In the genomic region with DNA sequence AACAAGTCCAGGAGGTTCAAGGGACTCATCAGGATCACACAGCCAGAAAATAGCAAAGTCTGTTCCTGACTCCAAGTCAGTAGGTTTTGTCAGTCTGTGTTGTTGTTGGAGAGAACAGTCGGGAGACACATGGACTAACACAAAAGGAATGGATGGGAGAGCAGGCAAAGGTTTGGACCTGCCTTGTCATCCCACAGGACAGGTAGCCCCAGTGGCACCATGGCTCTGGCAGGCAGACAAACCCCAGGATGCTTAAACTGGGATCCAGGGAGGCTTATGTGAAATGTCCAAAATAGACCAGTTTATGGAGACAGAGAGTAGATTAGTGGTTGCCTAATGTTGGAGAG, we compare ENCODE assay signal across 23 cellular contexts.
A peak's percentile ranks its signal among the peaks of the same experiment; 100 is the strongest.
DNase-seq lines count a peak whose midpoint lies in the region; ATAC-seq and TF ChIP-seq lines count a peak whose summit lies in the region.
"Had no signal": no experiment of that assay in that cellular context is flagged by ENCODE, and none has a peak within 500 bp of the region (broad histone marks: within the 10 kb centered on the region; RNA-seq: fewer than 3 reads in every experiment).

No MANE protein-coding gene starts in this region.

- H3K27ac Mint-ChIP-seq in endodermal cell, result no peak overlapping the region
- H3K27ac Mint-ChIP-seq in activated T-cell treated with anti-CD3 and anti-CD28 coated beads, Interleukin-2, amount 50 U/mL, for 72 hours, result no peak overlapping the region
- H3K27ac Mint-ChIP-seq: activated CD8-positive, alpha-beta T cell treated with anti-CD3 and anti-CD28 coated beads, Interleukin-2, amount 10 ng/mL, durations not matched to agents 7 days and 5 days; activated naive CD8-positive, alpha-beta T cell treated with anti-CD3 and anti-CD28 coated beads, Interleukin-2, amount 10 ng/mL, durations not matched to agents 7 days and 5 days; naive B cell; stimulated activated effector memory CD8-positive, alpha-beta T cell treated with anti-CD3 and anti-CD28 coated beads, Interleukin-12 subunit alpha, Interleukin-12 subunit beta, amount 100 ng/mL, for 72 hours; T-helper 17 cell had no signal

- no peak overlapping the region for H3K4me3 Mint-ChIP-seq in endodermal cell
- no peak overlapping the region for H3K4me3 Mint-ChIP-seq in activated T-cell treated with anti-CD3 and anti-CD28 coated beads, Interleukin-2, amount 50 U/mL, for 72 hours
- H3K4me3 Mint-ChIP-seq: activated CD8-positive, alpha-beta T cell treated with anti-CD3 and anti-CD28 coated beads, Interleukin-2, amount 10 ng/mL, durations not matched to agents 7 days and 5 days; activated naive CD8-positive, alpha-beta T cell treated with anti-CD3 and anti-CD28 coated beads, Interleukin-2, amount 10 ng/mL, durations not matched to agents 7 days and 5 days; naive B cell; stimulated activated effector memory CD8-positive, alpha-beta T cell treated with anti-CD3 and anti-CD28 coated beads, Interleukin-12 subunit alpha, Interleukin-12 subunit beta, amount 100 ng/mL, for 72 hours; T-helper 17 cell had no signal

- H3K9me3 Mint-ChIP-seq in endodermal cell, result no peaks in the 10 kb centered on the region
- no peaks in the 10 kb centered on the region for H3K9me3 Mint-ChIP-seq in activated T-cell treated with anti-CD3 and anti-CD28 coated beads, Interleukin-2, amount 50 U/mL, for 72 hours
- H3K9me3 Mint-ChIP-seq: activated naive CD8-positive, alpha-beta T cell treated with anti-CD3 and anti-CD28 coated beads, Interleukin-2, amount 10 ng/mL, durations not matched to agents 7 days and 5 days; brain; stimulated activated effector memory CD8-positive, alpha-beta T cell treated with anti-CD3 and anti-CD28 coated beads, Interleukin-12 subunit alpha, Interleukin-12 subunit beta, amount 100 ng/mL, for 72 hours had no signal

- H3K9ac ChIP-seq in skeletal muscle tissue (ENCODE audit: low read depth in 1 of 3, low read length in 3 of 3) (no peak overlapping the region), endodermal cell (ENCODE audit: extremely low read depth, low read length, poor library complexity, severe bottlenecking) (no peak overlapping the region)
- H3K9ac ChIP-seq: SK-N-SH had no signal

- H3K36me3 ChIP-seq in ACC112 (ENCODE audit: insufficient read depth, low read length) (no peaks in the 10 kb centered on the region), skeletal muscle tissue (ENCODE audit: control insufficient read depth in 3 of 3, insufficient read depth in 3 of 3, low read length in 3 of 3) (no peaks in the 10 kb centered on the region), prostate gland (no peaks in the 10 kb centered on the region), endodermal cell (ENCODE audit: control insufficient read depth, insufficient read depth, low read length) (no peaks in the 10 kb centered on the region)
- H3K36me3 ChIP-seq: vagina had no signal

- H3K27ac ChIP-seq in ACC112 (ENCODE audit: low read depth, low read length) (peak overlapping the region; percentile 47), layer of hippocampus (ENCODE audit: low read depth, low read length) (peak overlapping the region; percentile 8), skeletal muscle tissue (ENCODE audit: low read depth, low read length) (peak overlapping the region; percentile 23), prostate gland (no peak overlapping the region), endodermal cell (ENCODE audit: low read depth, low read length) (no peak overlapping the region)
- H3K27ac ChIP-seq: A549 had no signal

- H3K4me1 ChIP-seq in ACC112 (ENCODE audit: control insufficient read depth, insufficient read depth, low read length, unreplicated experiment), result peaks cover 68% of the 10 kb centered on the region
- peaks cover 12 to 22% (median 19%) of the 10 kb centered on the region in 3 donors for H3K4me1 ChIP-seq in skeletal muscle tissue (ENCODE audit: control insufficient read depth in 3 of 3, insufficient read depth in 3 of 3, low read length in 3 of 3)
- no peaks in the 10 kb centered on the region for H3K4me1 ChIP-seq in prostate gland (replicated peaks)
- no peaks in the 10 kb centered on the region for H3K4me1 ChIP-seq in endodermal cell (ENCODE audit: control insufficient read depth, insufficient read depth, low read length)

- DNase-seq in astrocyte of the hippocampus (ENCODE audit: low read depth, low spot score), result peak; percentile 4
- no peak for DNase-seq in prostate gland (ENCODE audit: low spot score)
- DNase-seq in EL, result no peak
- no peak for DNase-seq in endodermal cell
- no peak for DNase-seq in activated T-cell treated with anti-CD3 and anti-CD28 coated beads, Interleukin-2, amount 50 U/mL, for 72 hours
- DNase-seq: activated CD4-positive, CD25-positive, alpha-beta regulatory T cell treated with anti-CD3 and anti-CD28 coated beads, Interleukin-2, amount 50 U/mL, for 72 hours; activated CD8-positive, alpha-beta T cell treated with anti-CD3 and anti-CD28 coated beads, Interleukin-2, amount 10 ng/mL, durations not matched to agents 7 days and 5 days; activated effector memory CD4-positive, alpha-beta T cell treated with anti-CD3 and anti-CD28 coated beads, Interleukin-2, amount 50 U/mL, for 16 hours; activated naive CD8-positive, alpha-beta T cell treated with anti-CD3 and anti-CD28 coated beads, Interleukin-2, amount 10 ng/mL, durations not matched to agents 7 days and 5 days; activated T-cell treated with anti-CD3 and anti-CD28 coated beads for 4 hours; effector memory CD4-positive, alpha-beta T cell; foreskin melanocyte; naive B cell; SK-N-SH; stimulated activated CD4-positive, alpha-beta T cell treated with anti-CD3 and anti-CD28 coated beads, Interleukin-4, amount 100 ng/mL, for 24 hours; T-helper 17 cell had no signal

- H3K9me3 ChIP-seq in skeletal muscle tissue (ENCODE audit: control insufficient read depth in 3 of 3, low read length in 3 of 3) (no peaks in the 10 kb centered on the region), prostate gland (no peaks in the 10 kb centered on the region), endodermal cell (ENCODE audit: control insufficient read depth, low read length) (no peaks in the 10 kb centered on the region)
- H3K9me3 ChIP-seq: A549, SK-N-SH, vagina had no signal

- peak overlapping the region; percentile 33; the same call in 1 of the 2 replicates for H3K4me3 ChIP-seq in ACC112 (ENCODE audit: low read depth, low read length)
- H3K4me3 ChIP-seq in skeletal muscle tissue (ENCODE audit: low read length in 3 of 3), result no peak overlapping the region
- no peak overlapping the region for H3K4me3 ChIP-seq in prostate gland
- no peak overlapping the region for H3K4me3 ChIP-seq in endodermal cell (ENCODE audit: low read length)
- H3K4me3 ChIP-seq: A549 had no signal

- intact Hi-C loops in prostate gland (cut with DNase I), result no loop called here

- TF ChIP-seq POLR2A in prostate gland (IDR thresholded peaks at IDR 0.05), result no peak

- no peaks in the 10 kb centered on the region for H3K36me3 Mint-ChIP-seq in endodermal cell (ENCODE audit: low read depth)
- no peaks in the 10 kb centered on the region for H3K36me3 Mint-ChIP-seq in activated T-cell treated with anti-CD3 and anti-CD28 coated beads, Interleukin-2, amount 50 U/mL, for 72 hours (ENCODE audit: insufficient read depth in 2 of 2)
- H3K36me3 Mint-ChIP-seq: activated naive CD8-positive, alpha-beta T cell treated with anti-CD3 and anti-CD28 coated beads, Interleukin-2, amount 10 ng/mL, durations not matched to agents 7 days and 5 days; brain; naive B cell; stimulated activated effector memory CD8-positive, alpha-beta T cell treated with anti-CD3 and anti-CD28 coated beads, Interleukin-12 subunit alpha, Interleukin-12 subunit beta, amount 100 ng/mL, for 72 hours had no signal

- no peak for TF ChIP-seq CTCF in prostate gland (IDR thresholded peaks at IDR 0.05)
- TF ChIP-seq CTCF in endodermal cell (conservative IDR thresholded peaks at IDR 0.05), result no peak

- WGBS in prostate gland, result 60% methylated on average over 1 of the region's 1 CpG
- WGBS in endodermal cell (ENCODE audit: insufficient coverage in 1 of 2, insufficient read length in 1 of 2), 2 experiments, result 91 to 100% methylated on average over 1 of the region's 1 CpG

- peaks cover 57% of the 10 kb centered on the region for H3K79me2 ChIP-seq in ACC112 (ENCODE audit: control insufficient read depth, insufficient read depth, low read length, unreplicated experiment)

- no peaks in the 10 kb centered on the region for H3K4me1 Mint-ChIP-seq in endodermal cell
- H3K4me1 Mint-ChIP-seq in activated T-cell treated with anti-CD3 and anti-CD28 coated beads, Interleukin-2, amount 50 U/mL, for 72 hours (ENCODE audit: low read depth), result no peaks in the 10 kb centered on the region
- H3K4me1 Mint-ChIP-seq: activated naive CD8-positive, alpha-beta T cell treated with anti-CD3 and anti-CD28 coated beads, Interleukin-2, amount 10 ng/mL, durations not matched to agents 7 days and 5 days; naive B cell; stimulated activated effector memory CD8-positive, alpha-beta T cell treated with anti-CD3 and anti-CD28 coated beads, Interleukin-12 subunit alpha, Interleukin-12 subunit beta, amount 100 ng/mL, for 72 hours; T-helper 17 cell had no signal

- peaks cover 2% of the 10 kb centered on the region for H3K27me3 Mint-ChIP-seq in endodermal cell (ENCODE audit: insufficient read depth)
- H3K27me3 Mint-ChIP-seq in activated T-cell treated with anti-CD3 and anti-CD28 coated beads, Interleukin-2, amount 50 U/mL, for 72 hours (ENCODE audit: low read depth), result peaks cover 19% of the 10 kb centered on the region

- H2AFZ ChIP-seq in ACC112 (ENCODE audit: low read length, unreplicated experiment), result no peak overlapping the region

- no peak for ATAC-seq in activated T-cell treated with anti-CD3 and anti-CD28 coated beads, Interleukin-2, amount 50 U/mL, for 72 hours (replicated peaks in 1 of 2)
- ATAC-seq: A549; activated CD8-positive, alpha-beta T cell treated with anti-CD3 and anti-CD28 coated beads, Interleukin-2, amount 10 ng/mL, durations not matched to agents 7 days and 5 days; stimulated activated effector memory CD8-positive, alpha-beta T cell treated with anti-CD3 and anti-CD28 coated beads, Interleukin-12 subunit alpha, Interleukin-12 subunit beta, amount 100 ng/mL, for 72 hours; T-helper 17 cell had no signal

- H3K27me3 ChIP-seq in ACC112 (ENCODE audit: insufficient read depth, low read length) (no peaks in the 10 kb centered on the region), layer of hippocampus (ENCODE audit: control insufficient read depth, insufficient read depth, low read length) (no peaks in the 10 kb centered on the region), skeletal muscle tissue (ENCODE audit: control insufficient read depth in 3 of 3, insufficient read depth in 3 of 3, low read length in 3 of 3) (peaks cover 3 to 14% (median 7%) of the 10 kb centered on the region in 3 donors), prostate gland (replicated peaks; ENCODE audit: insufficient read depth) (peaks cover 6% of the 10 kb centered on the region), endodermal cell (ENCODE audit: control insufficient read depth, insufficient read depth, low read length, poor library complexity, severe bottlenecking) (no peaks in the 10 kb centered on the region)
- H3K27me3 ChIP-seq: vagina had no signal

Comparison
In these comparisons a context has a peak if more than half of its experiments do, and no peak if none do; other contexts are left out.
1. H3K27ac ChIP-seq: peak in ACC112 (single experiment), layer of hippocampus (single experiment) and skeletal muscle tissue (single experiment); none in prostate gland (0 of 2) and endodermal cell (single experiment).